23 cellular contexts compared by ENCODE assay signal in genomic region chr9:6126377-6126776, GRCh38.
"Had no signal": no experiment of that assay in that cellular context is flagged by ENCODE, and none has a peak within 500 bp of the region (broad histone marks: within the 10 kb centered on the region; RNA-seq: fewer than 3 reads in every experiment).

No MANE protein-coding gene starts in this region.

- FAIRE-seq: endometrium, urothelium cell line had no signal

- DNase-seq: activated CD4-positive, alpha-beta T cell treated with anti-CD3 and anti-CD28 coated beads, Interleukin-2, amount 10 ng/mL, durations not matched to agents 24 days and 14 days; activated CD8-positive, alpha-beta T cell treated with anti-CD3 and anti-CD28 coated beads for 36 hours; activated naive CD4-positive, alpha-beta T cell; activated naive CD8-positive, alpha-beta T cell treated with anti-CD3 and anti-CD28 coated beads, Interleukin-2, amount 10 ng/mL, durations not matched to agents 7 days and 5 days; activated T-cell treated with anti-CD3 and anti-CD28 coated beads, Interleukin-2, amount 50 U/mL, for 1 hour; amygdala; central memory CD4-positive, alpha-beta T cell; colonic mucosa; heart left ventricle; left ventricle myocardium inferior; mammary epithelial cell; nephron progenitor cell; nucleus accumbens; retina; stimulated activated CD4-positive, alpha-beta T cell treated with anti-CD3 and anti-CD28 coated beads, Interleukin-12 subunit alpha, Interleukin-12 subunit beta, amount 100 ng/mL, for 4 hours; stimulated activated CD4-positive, alpha-beta T cell treated with anti-CD3 and anti-CD28 coated beads, Interleukin-1b, Interleukin-23, amount 100 ng/mL, for 48 hours; stimulated activated naive CD4-positive, alpha-beta T cell treated with Interleukin-2 at 50 U/mL for 16 hours; substantia nigra; tibial artery had no signal

- H3K4me3 ChIP-seq: colonic mucosa, gastroesophageal sphincter, heart left ventricle, left ventricle myocardium inferior, tibial artery had no signal

- H3K27me3 ChIP-seq: colonic mucosa, gastroesophageal sphincter, heart left ventricle, tibial artery had no signal

- H3K27ac ChIP-seq: colonic mucosa, gastroesophageal sphincter, heart left ventricle, left ventricle myocardium inferior, tibial artery had no signal

- H3K4me1 ChIP-seq: colonic mucosa, gastroesophageal sphincter, heart left ventricle, left ventricle myocardium inferior, tibial artery had no signal

- H3K36me3 ChIP-seq: colonic mucosa, gastroesophageal sphincter, heart left ventricle, left ventricle myocardium inferior, tibial artery had no signal

- ATAC-seq: activated CD8-positive, alpha-beta T cell treated with anti-CD3 and anti-CD28 coated beads for 36 hours; activated T-helper 17 cell treated with anti-CD3 and anti-CD28 coated beads, Interleukin-2, amount 50 U/mL, for 72 hours; gastroesophageal sphincter; heart left ventricle had no signal
